In the genomic region with DNA sequence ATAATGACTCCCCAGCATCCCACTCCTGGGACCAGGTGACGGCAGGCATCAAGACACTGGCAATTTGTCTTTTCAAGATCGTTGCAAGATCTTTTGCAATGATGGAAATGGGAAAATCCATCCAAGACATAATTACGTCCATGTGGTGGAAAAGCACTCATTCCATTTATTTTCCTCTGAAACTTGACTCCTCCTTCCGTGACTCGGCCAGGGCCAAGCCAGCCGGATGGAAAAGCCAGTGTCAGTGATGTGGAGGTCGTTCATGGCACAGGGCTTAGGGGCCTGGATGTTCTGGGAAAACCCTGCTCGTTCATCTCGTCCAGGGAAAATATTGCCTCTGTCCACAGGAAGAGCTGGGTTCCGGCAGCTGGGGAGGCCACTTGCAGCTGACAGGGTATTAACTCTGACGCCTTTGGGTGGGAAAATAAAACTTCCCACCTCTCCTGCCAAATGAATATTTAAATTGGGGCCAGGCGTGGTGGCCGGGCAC, we compare ENCODE assay signal across 18 cellular contexts. TPM values are rescaled to one million over a fixed set of nuclear protein-coding genes. Genes with fewer than 3 reads are reported as not detected.
A peak's percentile ranks its signal among the peaks of the same experiment; 100 is the strongest.
DNase-seq lines count a peak whose midpoint lies in the region; ATAC-seq and TF ChIP-seq lines count a peak whose summit lies in the region.
"Had no signal": no experiment of that assay in that cellular context is flagged by ENCODE, and none has a peak within 500 bp of the region (broad histone marks: within the 10 kb centered on the region; RNA-seq: fewer than 3 reads in every experiment).

No MANE protein-coding gene starts in this region.

- intact Hi-C loops in ovary (cut with DNase I) = no loop called here

- H3K4me3 Mint-ChIP-seq in mesothelial cell of epicardium = no peak overlapping the region
- H3K4me3 Mint-ChIP-seq: activated naive CD4-positive, alpha-beta T cell treated with anti-CD3 and anti-CD28 coated beads, Interleukin-2, amount 10 ng/mL, durations not matched to agents 7 days and 5 days; stimulated activated naive CD8-positive, alpha-beta T cell treated with anti-CD3 and anti-CD28 coated beads, Interleukin-15, amount 100 ng/mL, for 72 hours; T-helper 1 cell treated with Interleukin-12 subunit alpha and Interleukin-12 subunit beta and Interleukin-4 antibody, amounts not matched to agents 30 μg/mL and 1 μg/mL, for 36 hours had no signal

- H3K36me3 Mint-ChIP-seq in mesothelial cell of epicardium = no peaks in the 10 kb centered on the region
- H3K36me3 Mint-ChIP-seq: activated naive CD4-positive, alpha-beta T cell treated with anti-CD3 and anti-CD28 coated beads, Interleukin-2, amount 10 ng/mL, durations not matched to agents 7 days and 5 days had no signal

- H3K4me3 ChIP-seq in coronary artery (no peak overlapping the region), right atrium auricular region (no peak overlapping the region), ovary (no peak overlapping the region), MG63 (no peak overlapping the region)
- H3K4me3 ChIP-seq: cardiac muscle cell, smooth muscle cell had no signal

- H3K27ac ChIP-seq in coronary artery = peak overlapping the region; percentile 88 to 89
- peak overlapping the region; percentile 77 to 90 for H3K27ac ChIP-seq in right atrium auricular region
- H3K27ac ChIP-seq in substantia nigra (ENCODE audit: low read depth, low read length, poor library complexity, severe bottlenecking) = peak overlapping the region; percentile 96
- H3K27ac ChIP-seq in ovary = no peak overlapping the region
- H3K27ac ChIP-seq: C4-2B, cardiac muscle cell had no signal

- no peaks in the 10 kb centered on the region for H3K9me3 Mint-ChIP-seq in mesothelial cell of epicardium
- H3K9me3 Mint-ChIP-seq: activated naive CD4-positive, alpha-beta T cell treated with anti-CD3 and anti-CD28 coated beads, Interleukin-2, amount 10 ng/mL, durations not matched to agents 7 days and 5 days; stimulated activated naive CD8-positive, alpha-beta T cell treated with anti-CD3 and anti-CD28 coated beads, Interleukin-15, amount 100 ng/mL, for 72 hours; T-helper 1 cell treated with Interleukin-12 subunit alpha and Interleukin-12 subunit beta and Interleukin-4 antibody, amounts not matched to agents 30 μg/mL and 1 μg/mL, for 36 hours had no signal

- H3K4me1 ChIP-seq in right atrium auricular region (peaks cover 0 to 55% of the 10 kb centered on the region in 2 donors), ovary (ENCODE audit: insufficient read depth) (peaks cover 10% of the 10 kb centered on the region)

- ATAC-seq in GM18909 (IDR thresholded peaks at IDR 0.05; ENCODE audit: poor library complexity, unreplicated experiment) = no peak
- ATAC-seq: activated CD4-positive, CD25-positive, alpha-beta regulatory T cell treated with anti-CD3 and anti-CD28 coated beads, Interleukin-2, amount 50 U/mL, for 24 hours; stimulated activated naive CD8-positive, alpha-beta T cell treated with anti-CD3 and anti-CD28 coated beads, Interleukin-15, amount 100 ng/mL, for 72 hours had no signal

- no peaks in the 10 kb centered on the region for H3K9me3 ChIP-seq in right atrium auricular region
- H3K9me3 ChIP-seq in ovary = no peaks in the 10 kb centered on the region
- no peaks in the 10 kb centered on the region for H3K9me3 ChIP-seq in MG63

- DNase-seq in EH (ENCODE audit: low read depth) (peak; percentile 80), coronary artery (ENCODE audit: low spot score) (peak; percentile 75), right atrium auricular region (ENCODE audit: low spot score) (peak; percentile 60), substantia nigra (lab: John Stamatoyannopoulos, UW) (no peak), mesothelial cell of epicardium (ENCODE audit: low spot score in 2 of 2, unreplicated experiment in 2 of 2) (no peak), ovary (no peak), MG63 (no peak)
- DNase-seq: activated naive CD4-positive, alpha-beta T cell treated with anti-CD3 and anti-CD28 coated beads, Interleukin-2, amount 10 ng/mL, durations not matched to agents 7 days and 5 days; DMS79 treated with DMSO at 0.1 percent for 48 hours; NCI-H2081 treated with DMSO at 0.1 percent for 48 hours; NCI-H774; stimulated activated naive CD8-positive, alpha-beta T cell treated with anti-CD3 and anti-CD28 coated beads, Interleukin-15, amount 100 ng/mL, for 72 hours had no signal

- TF ChIP-seq CTCF in coronary artery (IDR thresholded peaks at IDR 0.05) (no peak), right atrium auricular region (IDR thresholded peaks at IDR 0.05) (no peak), mesothelial cell of epicardium (IDR thresholded peaks at IDR 0.05; ENCODE audit: unreplicated experiment) (no peak), ovary (IDR thresholded peaks at IDR 0.05) (no peak)

- TF ChIP-seq POLR2A in ovary (IDR thresholded peaks at IDR 0.05) = no peak

- WGBS in ovary, 3 donors = 76 to 89% (median 87%) methylated on average over 13 of the region's 13 CpGs

- no peaks in the 10 kb centered on the region for H3K27me3 Mint-ChIP-seq in mesothelial cell of epicardium (ENCODE audit: low read depth)

- H3K4me1 Mint-ChIP-seq in mesothelial cell of epicardium = peaks cover 24% of the 10 kb centered on the region
- H3K4me1 Mint-ChIP-seq: activated naive CD4-positive, alpha-beta T cell treated with anti-CD3 and anti-CD28 coated beads, Interleukin-2, amount 10 ng/mL, durations not matched to agents 7 days and 5 days; stimulated activated naive CD8-positive, alpha-beta T cell treated with anti-CD3 and anti-CD28 coated beads, Interleukin-15, amount 100 ng/mL, for 72 hours had no signal

- H3K36me3 ChIP-seq in right atrium auricular region (no peaks in the 10 kb centered on the region), ovary (no peaks in the 10 kb centered on the region), MG63 (no peaks in the 10 kb centered on the region)
- H3K36me3 ChIP-seq: cardiac muscle cell had no signal

- H3K27ac Mint-ChIP-seq in mesothelial cell of epicardium = no peak overlapping the region
- H3K27ac Mint-ChIP-seq: activated naive CD4-positive, alpha-beta T cell treated with anti-CD3 and anti-CD28 coated beads, Interleukin-2, amount 10 ng/mL, durations not matched to agents 7 days and 5 days; stimulated activated naive CD8-positive, alpha-beta T cell treated with anti-CD3 and anti-CD28 coated beads, Interleukin-15, amount 100 ng/mL, for 72 hours; T-helper 1 cell treated with Interleukin-12 subunit alpha and Interleukin-12 subunit beta and Interleukin-4 antibody, amounts not matched to agents 30 μg/mL and 1 μg/mL, for 36 hours had no signal

- TF ChIP-seq EP300 in ovary (IDR thresholded peaks at IDR 0.05) = no peak

- H3K27me3 ChIP-seq in right atrium auricular region = no peaks in the 10 kb centered on the region
- no peaks in the 10 kb centered on the region for H3K27me3 ChIP-seq in ovary
- H3K27me3 ChIP-seq in MG63 = no peaks in the 10 kb centered on the region
- H3K27me3 ChIP-seq: cardiac muscle cell had no signal

RNA-seq across cellular contexts. Expression of a gene that starts 46.2 kb away (rescaled TPM):
- total RNA-seq in right atrium auricular region (100 to 1,000 TPM in 1 of 2 donors, 10 to 100 TPM in 1; 86.1 to 115 TPM), mesothelial cell of epicardium (143 to 151 TPM (median 149 TPM) in 3 replicates), ovary (10 to 100 TPM; 36.7 to 60.8 (median 43.4) TPM)
- polyA plus RNA-seq in ovary = 10 to 100 TPM; 34.0 to 58.3 TPM
- 39.5 and 47.1 TPM in 2 replicates for total RNA-seq in MG63 (2014; rRNA removed; shearing (Covaris generic); ENCODE audit: low replicate concordance)

Comparison
In these comparisons a context has a peak if more than half of its experiments do, and no peak if none do; other contexts are left out.
1. DNase-seq: peak in EH (single experiment), coronary artery (single experiment) and right atrium auricular region (single experiment); none in substantia nigra (0 of 49), mesothelial cell of epicardium (0 of 2), ovary (0 of 5) and MG63 (single experiment).
2. H3K27ac ChIP-seq: peak in coronary artery (2 of 2), right atrium auricular region (2 of 2) and substantia nigra (single experiment); none in ovary (0 of 2).